ENCODE assay signal across 23 cellular contexts in genomic region chr4:13112030-13112429, GRCh38.
"Had no signal": no experiment of that assay in that cellular context is flagged by ENCODE, and none has a peak within 500 bp of the region (broad histone marks: within the 10 kb centered on the region; RNA-seq: fewer than 3 reads in every experiment).

No MANE protein-coding gene starts in this region.

- H2AFZ ChIP-seq: hepatocyte had no signal

- FAIRE-seq: endometrium, keratinocyte had no signal

- H3K36me3 ChIP-seq: colonic mucosa, esophagus squamous epithelium, gastrocnemius medialis, heart left ventricle, left lung, lower lobe of right lung had no signal

- H3K4me3 ChIP-seq: colonic mucosa, esophagus squamous epithelium, gastrocnemius medialis, heart left ventricle, hepatocyte, left lung, lower lobe of right lung had no signal

- H3K9me3 ChIP-seq: colonic mucosa, gastrocnemius medialis, lower lobe of right lung had no signal

- H3K27ac ChIP-seq: colonic mucosa, epithelial cell of prostate, esophagus squamous epithelium, gastrocnemius medialis, heart left ventricle, hepatocyte, left lung, lower lobe of right lung had no signal

- DNase-seq: colonic mucosa; cortex of kidney; effector CD8-positive, alpha-beta T cell; effector memory CD8-positive, alpha-beta T cell; endodermal cell; erythroblast; esophagus squamous epithelium; foreskin fibroblast; foreskin melanocyte; gastrocnemius medialis; heart left ventricle; left cardiac atrium; left lung; left ventricle myocardium superior; lower lobe of right lung; mesendoderm; midbrain; naive thymus-derived CD4-positive, alpha-beta T cell had no signal

- H3K79me2 ChIP-seq: hepatocyte had no signal

- H3K4me2 ChIP-seq: hepatocyte had no signal

- H3K27me3 ChIP-seq: colonic mucosa, esophagus squamous epithelium, gastrocnemius medialis, heart left ventricle, hepatocyte, left lung had no signal

- H3K4me1 ChIP-seq: colonic mucosa, esophagus squamous epithelium, gastrocnemius medialis, heart left ventricle, left lung, lower lobe of right lung had no signal

- ATAC-seq: effector memory CD8-positive, alpha-beta T cell; esophagus mucosa; gastrocnemius medialis; heart left ventricle; left cardiac atrium; left lung; left ventricle myocardium superior; lower lobe of right lung; naive thymus-derived CD4-positive, alpha-beta T cell had no signal
